Comparison of ENCODE assay signal across 33 cellular contexts in the genomic region with DNA sequence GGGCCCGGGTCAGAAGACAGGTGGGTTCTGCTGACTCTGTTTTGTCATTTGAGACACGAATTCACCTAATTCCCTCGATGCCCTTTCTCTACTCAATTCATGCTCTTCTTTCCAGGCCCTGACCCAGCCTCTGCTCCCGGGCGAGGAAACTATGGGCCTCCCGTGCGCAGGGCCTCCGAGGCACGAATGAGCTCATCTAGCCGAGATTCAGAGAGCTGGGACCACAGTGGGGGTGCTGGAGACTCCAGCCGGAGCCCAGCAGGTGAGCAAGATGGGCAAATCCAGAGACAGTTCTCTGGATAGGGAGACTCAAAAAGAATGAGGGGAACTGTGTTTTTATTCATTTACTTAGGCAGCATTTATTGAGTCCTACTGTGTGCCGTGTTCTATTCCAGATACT. TPM values are rescaled to one million over a fixed set of nuclear protein-coding genes. Genes with fewer than 3 reads are reported as not detected.
"Had no signal": no experiment of that assay in that cellular context is flagged by ENCODE, and none has a peak within 500 bp of the region (broad histone marks: within the 10 kb centered on the region; RNA-seq: fewer than 3 reads in every experiment).

No MANE protein-coding gene starts in this region.

- H3K36me3 ChIP-seq: adrenal gland, brain microvascular endothelial cell, breast epithelium had no signal

- H3K27me3 ChIP-seq: body of pancreas, brain microvascular endothelial cell had no signal

- ATAC-seq: activated CD8-positive, alpha-beta T cell treated with anti-CD3 and anti-CD28 coated beads for 36 hours; activated naive CD4-positive, alpha-beta T cell treated with anti-CD3 and anti-CD28 coated beads, Interleukin-2, amount 50 U/mL, for 72 hours; activated T-cell treated with anti-CD3 and anti-CD28 coated beads, Interleukin-2, amount 50 U/mL, for 4 hours; activated T-cell treated with anti-CD3 and anti-CD28 coated beads, Interleukin-2, amount 50 U/mL, for 72 hours; activated T-helper 17 cell treated with anti-CD3 and anti-CD28 coated beads, Interleukin-2, amount 50 U/mL, for 72 hours; body of pancreas had no signal

- DNase-seq: activated B cell treated with CpG ODN at 0.5 μM for 24 hours; activated CD4-positive, alpha-beta memory T cell treated with anti-CD3 and anti-CD28 coated beads for 36 hours; activated CD4-positive, alpha-beta T cell treated with anti-CD3 and anti-CD28 coated beads for 4 hours; activated CD4-positive, alpha-beta T cell treated with anti-CD3 and anti-CD28 coated beads, Interleukin-2, amount 10 ng/mL, durations not matched to agents 24 days and 14 days; activated CD4-positive, alpha-beta T cell treated with anti-CD3 and anti-CD28 coated beads, Interleukin-2, amount 50 U/mL, for 1 hour; activated CD4-positive, alpha-beta T cell treated with anti-CD3 and anti-CD28 coated beads, Interleukin-2, amount 50 U/mL, for 4 hours; activated CD4-positive, CD25-positive, alpha-beta regulatory T cell treated with anti-CD3 and anti-CD28 coated beads, Interleukin-2, amount 50 U/mL, for 72 hours; activated CD8-positive, alpha-beta memory T cell treated with anti-CD3 and anti-CD28 coated beads, Interleukin-2, amount 50 U/mL, for 4 hours; activated CD8-positive, alpha-beta T cell treated with anti-CD3 and anti-CD28 coated beads for 36 hours; activated effector memory CD4-positive, alpha-beta T cell treated with anti-CD3 and anti-CD28 coated beads, Interleukin-2, amount 50 U/mL, for 16 hours; activated gamma-delta T cell treated with Interleukin-2 at 50 U/mL for 16 hours; activated naive CD4-positive, alpha-beta T cell; activated naive CD4-positive, alpha-beta T cell treated with anti-CD3 and anti-CD28 coated beads for 36 hours; activated naive CD4-positive, alpha-beta T cell treated with anti-CD3 and anti-CD28 coated beads, Interleukin-2, amount 50 U/mL, for 16 hours; activated naive CD8-positive, alpha-beta T cell treated with anti-CD3 and anti-CD28 coated beads for 36 hours; activated T-cell treated with anti-CD3 and anti-CD28 coated beads for 4 hours; activated T-cell treated with anti-CD3 and anti-CD28 coated beads, Interleukin-2, amount 50 U/mL, for 1 hour; activated T-cell treated with anti-CD3 and anti-CD28 coated beads, Interleukin-2, amount 50 U/mL, for 4 hours; activated T-cell treated with anti-CD3 and anti-CD28 coated beads, Interleukin-2, amount 50 U/mL, for 72 hours; adrenal gland; amniotic stem cell; aorta; body of pancreas; brain microvascular endothelial cell; central memory CD4-positive, alpha-beta T cell; cerebellar nuclear complex; T-helper 1 cell; T-helper 2 cell; T-helper 9 cell had no signal

- H3K4me3 ChIP-seq: adrenal gland, body of pancreas, breast epithelium had no signal

RNA-seq across cellular contexts. Expression of a gene that starts 37.0 kb away (rescaled TPM):
- total RNA-seq: chondrocyte had no signal
